ENCODE assay signal across 19 cellular contexts in genomic region chr6:49913656-49914055, GRCh38. TPM values are rescaled to one million over a fixed set of nuclear protein-coding genes. Genes with fewer than 3 reads are reported as not detected.
DNase-seq lines count a peak whose midpoint lies in the region; ATAC-seq and TF ChIP-seq lines count a peak whose summit lies in the region.
"Had no signal": no experiment of that assay in that cellular context is flagged by ENCODE, and none has a peak within 500 bp of the region (broad histone marks: within the 10 kb centered on the region; RNA-seq: fewer than 3 reads in every experiment).

No MANE protein-coding gene starts in this region.

- no peak for TF ChIP-seq CTCF in nephron progenitor cell (IDR thresholded peaks at IDR 0.05)
- no peak for TF ChIP-seq CTCF in neural progenitor cell (IDR thresholded peaks at IDR 0.05)
- no peak for TF ChIP-seq CTCF in breast epithelium (IDR thresholded peaks at IDR 0.05)

- POLR2A ChIA-PET in activated CD4-positive, alpha-beta T cell treated with anti-CD3 and anti-CD28 coated beads for 36 hours (lab: Charles Lee): interaction anchor here (0.6 kb wide), 1 partner anchor 233 kb away, joined by 5 read pairs; no protein-coding TSS in a partner anchor

- H3K4me2 ChIP-seq in neural progenitor cell: no peak overlapping the region

- H3K36me3 ChIP-seq in MG63 (no peaks in the 10 kb centered on the region), neural progenitor cell (no peaks in the 10 kb centered on the region), breast epithelium (no peaks in the 10 kb centered on the region)
- H3K36me3 ChIP-seq: ovary had no signal

- H3K27me3 Mint-ChIP-seq in nephron progenitor cell (ENCODE audit: low read depth, poor library complexity) (no peaks in the 10 kb centered on the region), neural progenitor cell (ENCODE audit: insufficient read depth, low read depth) (peaks cover 2% of the 10 kb centered on the region)
- no peaks in the 10 kb centered on the region for H3K27me3 Mint-ChIP-seq in activated CD4-positive, alpha-beta T cell treated with anti-CD3 and anti-CD28 coated beads for 36 hours
- H3K27me3 Mint-ChIP-seq: activated CD8-positive, alpha-beta T cell treated with anti-CD3 and anti-CD28 coated beads for 36 hours had no signal

- no peak for TF ChIP-seq POLR2A in breast epithelium (IDR thresholded peaks at IDR 0.05)

- H3K9me3 ChIP-seq in MG63 (no peaks in the 10 kb centered on the region), neural progenitor cell (ENCODE audit: low read depth) (no peaks in the 10 kb centered on the region), breast epithelium (no peaks in the 10 kb centered on the region)
- H3K9me3 ChIP-seq: ovary, testis had no signal

- intact Hi-C loops in breast epithelium (cut with DNase I; ENCODE audit: low total_unique reads): no loop called here
- intact Hi-C loops in activated CD4-positive, alpha-beta T cell treated with anti-CD3 and anti-CD28 coated beads for 36 hours (cut with DNase I, micrococcal nuclease): no loop called here

- DNase-seq in MG63 (peak; percentile 12), NCI-H2107 treated with DMSO at 0.1 percent for 48 hours (lab: John Stamatoyannopoulos, UW; ENCODE audit: unreplicated experiment) (peak; percentile 84), SK-N-DZ (ENCODE audit: low spot score) (peak; percentile 13), nephron progenitor cell (no peak), neural progenitor cell (ENCODE audit: low spot score) (no peak), breast epithelium (ENCODE audit: low spot score in 2 of 2) (no peak)
- DNase-seq in activated CD4-positive, alpha-beta T cell treated with anti-CD3 and anti-CD28 coated beads for 36 hours: no peak
- DNase-seq: activated CD8-positive, alpha-beta T cell treated with anti-CD3 and anti-CD28 coated beads for 36 hours; Calu3; H7; ovary; stimulated activated CD4-positive, alpha-beta T cell treated with anti-CD3 and anti-CD28 coated beads, Interleukin-4, amount 100 ng/mL, for 1 hour; testis had no signal

- no peaks in the 10 kb centered on the region for H3K9me3 Mint-ChIP-seq in nephron progenitor cell
- H3K9me3 Mint-ChIP-seq in neural progenitor cell: no peaks in the 10 kb centered on the region
- no peaks in the 10 kb centered on the region for H3K9me3 Mint-ChIP-seq in activated CD4-positive, alpha-beta T cell treated with anti-CD3 and anti-CD28 coated beads for 36 hours (ENCODE audit: low read depth)
- H3K9me3 Mint-ChIP-seq: activated T-helper 2 cell treated with anti-CD3 and anti-CD28 coated beads, Interferon-gamma antibody, Interleukin-2, Interleukin-4, amounts not matched to agents 10 μg/mL and 5 μg/mL and 100 μg/mL, durations not matched to agents 14 hours and 24 hours and 36 hours had no signal

- H3K27me3 ChIP-seq in MG63 (no peaks in the 10 kb centered on the region), neural progenitor cell (no peaks in the 10 kb centered on the region), breast epithelium (no peaks in the 10 kb centered on the region)
- H3K27me3 ChIP-seq: ovary, testis had no signal

- H3K27ac Mint-ChIP-seq in nephron progenitor cell (peak overlapping the region; percentile 75), neural progenitor cell (no peak overlapping the region)
- no peak overlapping the region for H3K27ac Mint-ChIP-seq in activated CD4-positive, alpha-beta T cell treated with anti-CD3 and anti-CD28 coated beads for 36 hours
- H3K27ac Mint-ChIP-seq: activated CD8-positive, alpha-beta T cell treated with anti-CD3 and anti-CD28 coated beads for 36 hours; activated T-helper 2 cell treated with anti-CD3 and anti-CD28 coated beads, Interferon-gamma antibody, Interleukin-2, Interleukin-4, amounts not matched to agents 10 μg/mL and 5 μg/mL and 100 μg/mL, durations not matched to agents 14 hours and 24 hours and 36 hours had no signal

- no peak overlapping the region for H2AFZ ChIP-seq in neural progenitor cell (replicated peaks)

- H3K4me1 ChIP-seq in neural progenitor cell (peaks cover 40% of the 10 kb centered on the region), breast epithelium (no peaks in the 10 kb centered on the region)
- H3K4me1 ChIP-seq: testis had no signal

- no peaks in the 10 kb centered on the region for H4K20me1 ChIP-seq in neural progenitor cell (ENCODE audit: low read depth)

- no peak overlapping the region for H3K4me3 Mint-ChIP-seq in nephron progenitor cell
- no peak overlapping the region for H3K4me3 Mint-ChIP-seq in neural progenitor cell
- H3K4me3 Mint-ChIP-seq in activated CD4-positive, alpha-beta T cell treated with anti-CD3 and anti-CD28 coated beads for 36 hours: no peak overlapping the region
- H3K4me3 Mint-ChIP-seq: activated CD8-positive, alpha-beta T cell treated with anti-CD3 and anti-CD28 coated beads for 36 hours had no signal

- no peak for ATAC-seq in activated CD4-positive, alpha-beta T cell treated with anti-CD3 and anti-CD28 coated beads for 36 hours
- ATAC-seq: activated CD8-positive, alpha-beta T cell treated with anti-CD3 and anti-CD28 coated beads for 36 hours; Panc1 had no signal

- no peaks in the 10 kb centered on the region for H3K79me2 ChIP-seq in neural progenitor cell (ENCODE audit: low read depth)

- H3K36me3 Mint-ChIP-seq in nephron progenitor cell (ENCODE audit: low read depth) (no peaks in the 10 kb centered on the region), neural progenitor cell (no peaks in the 10 kb centered on the region)
- no peaks in the 10 kb centered on the region for H3K36me3 Mint-ChIP-seq in activated CD4-positive, alpha-beta T cell treated with anti-CD3 and anti-CD28 coated beads for 36 hours (ENCODE audit: low read depth)

- CTCF ChIA-PET in activated CD4-positive, alpha-beta T cell treated with anti-CD3 and anti-CD28 coated beads for 36 hours (lab: Charles Lee): interaction anchor here (0.7 kb wide), 1 partner anchor 26 kb away, joined by 3 read pairs; no protein-coding TSS in a partner anchor

- H3K4me3 ChIP-seq in MG63 (no peak overlapping the region), neural progenitor cell (no peak overlapping the region), breast epithelium (no peak overlapping the region)
- H3K4me3 ChIP-seq: ovary, testis had no signal

- H3K4me1 Mint-ChIP-seq in nephron progenitor cell (peaks cover 56% of the 10 kb centered on the region), neural progenitor cell (peaks cover 36% of the 10 kb centered on the region)
- H3K4me1 Mint-ChIP-seq in activated CD4-positive, alpha-beta T cell treated with anti-CD3 and anti-CD28 coated beads for 36 hours: no peaks in the 10 kb centered on the region

- no peak overlapping the region for H3K9ac ChIP-seq in neural progenitor cell

- H3F3A ChIP-seq in neural progenitor cell (ENCODE audit: low read depth): peaks cover 20% of the 10 kb centered on the region

- H3K27ac ChIP-seq in neural progenitor cell (no peak overlapping the region), breast epithelium (no peak overlapping the region)
- H3K27ac ChIP-seq: ovary, testis had no signal

RNA-seq across cellular contexts. Expression of gene CRISP1, which starts 47.3 kb away (rescaled TPM):
- total RNA-seq in MG63 (2014; rRNA removed; shearing (Covaris generic); ENCODE audit: low replicate concordance): not detected in 2 replicates
- not detected in 2 replicates for polyA plus RNA-seq in SK-N-DZ (2014; cell fraction: cytosol; rRNA removed)
- polyA plus RNA-seq in SK-N-DZ (2014; cell fraction: nucleus; rRNA removed): not detected in 2 replicates
- total RNA-seq in neural progenitor cell (ENCODE audit: low replicate concordance): not detected in 2 replicates
- not detected for total RNA-seq in breast epithelium
- total RNA-seq in activated CD4-positive, alpha-beta T cell treated with anti-CD3 and anti-CD28 coated beads for 36 hours: not detected
- total RNA-seq: activated CD8-positive, alpha-beta T cell treated with anti-CD3 and anti-CD28 coated beads for 36 hours; activated T-helper 2 cell treated with anti-CD3 and anti-CD28 coated beads, Interferon-gamma antibody, Interleukin-2, Interleukin-4, amounts not matched to agents 10 μg/mL and 5 μg/mL and 100 μg/mL, durations not matched to agents 14 hours and 24 hours and 36 hours; Calu3; cerebellum; H7; HT1080; M059J; NCI-H460; ovary had no signal
- polyA plus RNA-seq: ovary had no signal

RNA-seq across cellular contexts. Expression of gene DEFB114, which starts 50.3 kb away (rescaled TPM):
- not detected in 2 replicates for total RNA-seq in MG63 (2014; rRNA removed; shearing (Covaris generic); ENCODE audit: low replicate concordance)
- not detected in 2 replicates for polyA plus RNA-seq in SK-N-DZ (2014; cell fraction: cytosol; rRNA removed)
- polyA plus RNA-seq in SK-N-DZ (2014; cell fraction: nucleus; rRNA removed): not detected in 2 replicates
- total RNA-seq in neural progenitor cell (ENCODE audit: low replicate concordance): not detected in 2 replicates
- total RNA-seq in breast epithelium: not detected
- not detected for total RNA-seq in activated CD4-positive, alpha-beta T cell treated with anti-CD3 and anti-CD28 coated beads for 36 hours
- total RNA-seq: activated CD8-positive, alpha-beta T cell treated with anti-CD3 and anti-CD28 coated beads for 36 hours; activated T-helper 2 cell treated with anti-CD3 and anti-CD28 coated beads, Interferon-gamma antibody, Interleukin-2, Interleukin-4, amounts not matched to agents 10 μg/mL and 5 μg/mL and 100 μg/mL, durations not matched to agents 14 hours and 24 hours and 36 hours; Calu3; cerebellum; H7; HT1080; M059J; NCI-H460; ovary; testis had no signal
- polyA plus RNA-seq: ovary had no signal

RNA-seq across cellular contexts. Expression of gene DEFB113, which starts 55.8 kb away (rescaled TPM):
- not detected in 2 replicates for total RNA-seq in MG63 (2014; rRNA removed; shearing (Covaris generic); ENCODE audit: low replicate concordance)
- polyA plus RNA-seq in SK-N-DZ (2014; cell fraction: cytosol; rRNA removed): not detected in 2 replicates
- polyA plus RNA-seq in SK-N-DZ (2014; cell fraction: nucleus; rRNA removed): not detected in 2 replicates
- total RNA-seq in neural progenitor cell (ENCODE audit: low replicate concordance) (not detected in 2 replicates), breast epithelium (not detected)
- not detected for total RNA-seq in activated CD4-positive, alpha-beta T cell treated with anti-CD3 and anti-CD28 coated beads for 36 hours
- total RNA-seq: activated CD8-positive, alpha-beta T cell treated with anti-CD3 and anti-CD28 coated beads for 36 hours; activated T-helper 2 cell treated with anti-CD3 and anti-CD28 coated beads, Interferon-gamma antibody, Interleukin-2, Interleukin-4, amounts not matched to agents 10 μg/mL and 5 μg/mL and 100 μg/mL, durations not matched to agents 14 hours and 24 hours and 36 hours; Calu3; cerebellum; H7; HT1080; M059J; NCI-H460; ovary; testis had no signal
- polyA plus RNA-seq: ovary had no signal

Comparison
In these comparisons a context has a peak if more than half of its experiments do, and no peak if none do; other contexts are left out.
1. DNase-seq: peak in MG63 (single experiment), NCI-H2107 treated with DMSO at 0.1 percent for 48 hours (single experiment) and SK-N-DZ (single experiment); none in nephron progenitor cell (single experiment), neural progenitor cell (single experiment), breast epithelium (0 of 2) and activated CD4-positive, alpha-beta T cell treated with anti-CD3 and anti-CD28 coated beads for 36 hours (single experiment).